8 cellular contexts compared by ENCODE assay signal in genomic region chr11:27471067-27471587, GRCh38. TPM values are rescaled to one million over a fixed set of nuclear protein-coding genes. Genes with fewer than 3 reads are reported as not detected.
DNase-seq lines count a peak whose midpoint lies in the region; ATAC-seq and TF ChIP-seq lines count a peak whose summit lies in the region.

No MANE protein-coding gene starts in this region.

- H3K4me1 ChIP-seq in mesodermal cell (ENCODE audit: control insufficient read depth, insufficient read depth, low read length, poor library complexity, severe bottlenecking): peaks cover 17% of the 10 kb centered on the region
- H3K4me1 ChIP-seq in aorta (ENCODE audit: control insufficient read depth in 1 of 2, insufficient read depth in 2 of 2, low read length in 2 of 2): peaks cover 0 to 2% of the 10 kb centered on the region in 2 donors

- H3K4me3 ChIP-seq in mesodermal cell (ENCODE audit: extremely low read depth, insufficient read depth, low read length, poor library complexity, severe bottlenecking) (peak overlapping the region; percentile 84), aorta (ENCODE audit: low read length in 2 of 2) (peak overlapping the region; percentile 89 to 93)

- H3K27me3 Mint-ChIP-seq in CD4-positive, alpha-beta T cell: peaks cover 28% of the 10 kb centered on the region
- peaks cover 7% of the 10 kb centered on the region for H3K27me3 Mint-ChIP-seq in IgD-negative memory B cell

- 2 to 3% methylated on average over 12 to 13 of the region's 17 CpGs for WGBS in mesodermal cell (ENCODE audit: insufficient coverage in 2 of 2), 2 experiments
- 3% methylated on average over 17 of the region's 17 CpGs for WGBS in aorta, 2 donors

- no peaks in the 10 kb centered on the region for H3K9me3 ChIP-seq in CD4-positive, alpha-beta T cell (ENCODE audit: control insufficient read depth, low read length)
- H3K9me3 ChIP-seq in mesodermal cell (ENCODE audit: control insufficient read depth, low read length) (no peaks in the 10 kb centered on the region), aorta (ENCODE audit: control insufficient read depth, low read length) (no peaks in the 10 kb centered on the region)

- H3K27ac ChIP-seq in CD4-positive, alpha-beta T cell (ENCODE audit: low read depth, low read length): no peak overlapping the region
- H3K27ac ChIP-seq in caudate nucleus (ENCODE audit: low read depth, low read length): peak overlapping the region; percentile 64
- no peak overlapping the region for H3K27ac ChIP-seq in mesodermal cell (ENCODE audit: low read depth, low read length, severe bottlenecking)
- H3K27ac ChIP-seq in aorta (ENCODE audit: low read depth in 1 of 2, low read length in 2 of 2): no peak overlapping the region

- no peak for ATAC-seq in CD4-positive, alpha-beta T cell (ENCODE audit: poor library complexity)
- ATAC-seq in aorta (ENCODE audit: low FRiP score) (peak; percentile 2), HG02885 (IDR thresholded peaks at IDR 0.05; ENCODE audit: poor library complexity, unreplicated experiment) (no peak)

- intact Hi-C loops in CD4-positive, alpha-beta T cell (cut with DNase I, micrococcal nuclease): loop anchor here (5.0 to 10.0 kb wide), 3 partner anchors 36 to 109 kb away; partner anchors contain the start of genes CCDC34 (in 2 of the 2) and LIN7C (in 1 of the 2)
- intact Hi-C loops in aorta (cut with DNase I): loop anchor here (5.0 kb wide), 3 partner anchors 89 to 189 kb away; partner anchors contain the start of gene CCDC34 (in 2 of the 2)

- H3K9me3 Mint-ChIP-seq in CD4-positive, alpha-beta T cell: no peaks in the 10 kb centered on the region
- H3K9me3 Mint-ChIP-seq in IgD-negative memory B cell: no peaks in the 10 kb centered on the region

- peaks cover 18% of the 10 kb centered on the region for H3K27me3 ChIP-seq in CD4-positive, alpha-beta T cell (ENCODE audit: control insufficient read depth, insufficient read depth, low read length)
- no peaks in the 10 kb centered on the region for H3K27me3 ChIP-seq in aorta (ENCODE audit: control insufficient read depth in 1 of 2, insufficient read depth in 2 of 2, low read length in 1 of 2)

- H3K36me3 Mint-ChIP-seq in CD4-positive, alpha-beta T cell (ENCODE audit: low read depth): peaks cover 4% of the 10 kb centered on the region
- H3K36me3 Mint-ChIP-seq in IgD-negative memory B cell: peaks cover 1% of the 10 kb centered on the region

- POLR2A ChIA-PET in CD4-positive, alpha-beta T cell (lab: Charles Lee): no interaction called here

- H3K4me1 Mint-ChIP-seq in CD4-positive, alpha-beta T cell (ENCODE audit: low read depth): peaks cover 24% of the 10 kb centered on the region
- peaks cover 16 to 31% (median 25%) of the 10 kb centered on the region in 3 donors for H3K4me1 Mint-ChIP-seq in IgD-negative memory B cell

- H3K4me3 Mint-ChIP-seq in CD4-positive, alpha-beta T cell: peak overlapping the region; percentile 91
- peak overlapping the region; percentile 41 to 94 (median 90) for H3K4me3 Mint-ChIP-seq in IgD-negative memory B cell

- H3K36me3 ChIP-seq in mesodermal cell (ENCODE audit: control insufficient read depth, insufficient read depth, low read length) (peaks cover 17% of the 10 kb centered on the region), aorta (ENCODE audit: control insufficient read depth in 1 of 2, insufficient read depth in 2 of 2, low read length in 1 of 2) (no peaks in the 10 kb centered on the region)

- no peak overlapping the region for H3K27ac Mint-ChIP-seq in CD4-positive, alpha-beta T cell
- H3K27ac Mint-ChIP-seq in IgD-negative memory B cell: peak overlapping the region in 1 of 3 donors; percentile 0

- CTCF ChIA-PET in CD4-positive, alpha-beta T cell (lab: Charles Lee): interaction anchor here (4.1 kb wide), 1 partner anchor 15 kb away, joined by 24 read pairs; no protein-coding TSS in a partner anchor

- TF ChIP-seq CTCF in CD4-positive, alpha-beta T cell (IDR thresholded peaks at IDR 0.05): no peak

- DNase-seq in CD4-positive, alpha-beta T cell: no peak
- DNase-seq in caudate nucleus (lab: John Stamatoyannopoulos, UW): peak in 13 of 61 donors; percentile 3 to 67 (median 35)
- DNase-seq in aorta: no peak
- no peak for DNase-seq in OCI-M1 (lab: John Stamatoyannopoulos, UW)
- no peak for DNase-seq in mesenteric fat pad (ENCODE audit: low spot score)

RNA-seq across cellular contexts. Expression of gene LGR4, which starts 1.5 kb away (rescaled TPM):
- total RNA-seq in CD4-positive, alpha-beta T cell: under 1 TPM; 0.69 to 0.87 TPM
- polyA plus RNA-seq in IgD-negative memory B cell (0.55 TPM), aorta (10 to 100 TPM in 1 of 2 donors, 1 to 10 TPM in 1; 4.6 to 25.7 TPM)
- polyA plus RNA-seq in mesodermal cell (2013, experiment 1 of 2): 63.1 TPM
- polyA plus RNA-seq in mesodermal cell (2013, experiment 2 of 2): 73.3 TPM
- total RNA-seq in aorta (10 to 100 TPM; 19.5 to 23.6 TPM), mesenteric fat pad (50.6 TPM)

RNA-seq across cellular contexts. Expression of gene LIN7C, which starts 35.4 kb away (rescaled TPM):
- 10 to 100 TPM; 27.1 to 27.6 TPM for total RNA-seq in CD4-positive, alpha-beta T cell
- polyA plus RNA-seq in IgD-negative memory B cell (10.7 TPM), aorta (10 to 100 TPM; 10.1 to 10.5 TPM)
- polyA plus RNA-seq in mesodermal cell (2013, experiment 1 of 2): 16.5 TPM
- 17.8 TPM for polyA plus RNA-seq in mesodermal cell (2013, experiment 2 of 2)
- total RNA-seq in aorta (10 to 100 TPM; 35.5 to 40.4 TPM), mesenteric fat pad (26.8 TPM)

Comparison
In these comparisons a context has a peak if more than half of its experiments do, and no peak if none do; other contexts are left out.
1. RNA of gene LGR4, which starts 1.5 kb away (total RNA-seq): 50.6 TPM in mesenteric fat pad (single experiment) and 19.5 to 23.6 TPM in aorta; 0.69 to 0.87 TPM in CD4-positive, alpha-beta T cell; every median in the first group is over 10 times any median in the second.